ENCODE assay signal across 10 cellular contexts in genomic region chr12:53048780-53049401, GRCh38. TPM values are rescaled to one million over a fixed set of nuclear protein-coding genes. Genes with fewer than 3 reads are reported as not detected.
DNase-seq lines count a peak whose midpoint lies in the region; FAIRE-seq and TF ChIP-seq lines count a peak whose summit lies in the region.
"Had no signal": no experiment of that assay in that cellular context is flagged by ENCODE, and none has a peak within 500 bp of the region (broad histone marks: within the 10 kb centered on the region; RNA-seq: fewer than 3 reads in every experiment).

No MANE protein-coding gene starts in this region.

- DNase-seq in H7 = peak; percentile 79
- DNase-seq in HTR-8/SVneo (ENCODE audit: insufficient read length, low spot score) = no peak
- DNase-seq in GM13976 (ENCODE audit: low spot score) = no peak
- DNase-seq in dedifferentiated amniotic fluid mesenchymal stem cell (ENCODE audit: extremely low spot score) = no peak
- no peak for DNase-seq in NCI-H146 treated with DMSO at 0.1 percent for 48 hours (lab: John Stamatoyannopoulos, UW; ENCODE audit: unreplicated experiment)

- no peak for TF ChIP-seq CTCF in GM13976 (IDR thresholded peaks at IDR 0.05; ENCODE audit: borderline replicate concordance, control extremely low read depth, extremely low read depth, insufficient read depth, missing control alignments)

- peaks cover 4% of the 10 kb centered on the region; the same call in 1 of the 2 replicates for H3K36me3 ChIP-seq in H7 (replicated peaks; ENCODE audit: control insufficient read depth, insufficient read depth, low read length)
- H3K36me3 ChIP-seq in iPS-18a (ENCODE audit: control insufficient read depth, low read depth, low read length) = no peaks in the 10 kb centered on the region
- peaks cover 13% of the 10 kb centered on the region for H3K36me3 ChIP-seq in skeletal muscle satellite cell (ENCODE audit: insufficient read depth, low read length)

- H3K27me3 ChIP-seq in H7 (ENCODE audit: control insufficient read depth, insufficient read depth, low read length) (peaks cover 7% of the 10 kb centered on the region), iPS-18a (ENCODE audit: control insufficient read depth, insufficient read depth, low read length) (peaks cover 23% of the 10 kb centered on the region), skeletal muscle satellite cell (ENCODE audit: control insufficient read depth, insufficient read depth, low read length) (no peaks in the 10 kb centered on the region)

- H3K4me3 ChIP-seq in H7 (ENCODE audit: insufficient read depth, low read depth, low read length) = no peak overlapping the region
- H3K4me3 ChIP-seq in iPS-18a (ENCODE audit: low read length) = peak overlapping the region; percentile 23
- peak overlapping the region; percentile 88 for H3K4me3 ChIP-seq in skeletal muscle satellite cell (ENCODE audit: low read length)

- H3K4me1 ChIP-seq in iPS-18a (ENCODE audit: control insufficient read depth, low read depth, low read length) (peaks cover 58% of the 10 kb centered on the region), skeletal muscle satellite cell (ENCODE audit: control insufficient read depth, insufficient read depth, low read length) (peaks cover 76% of the 10 kb centered on the region)

- H3K9me3 ChIP-seq in iPS-18a (ENCODE audit: control insufficient read depth, low read depth, low read length) (no peaks in the 10 kb centered on the region), skeletal muscle satellite cell (replicated peaks; ENCODE audit: low read length) (no peaks in the 10 kb centered on the region)

- no peak for FAIRE-seq in HTR-8/SVneo (lab: Jason Lieb, UNC)
- FAIRE-seq: colon had no signal

- H3K4me2 ChIP-seq in skeletal muscle satellite cell (ENCODE audit: low read length) = peak overlapping the region; percentile 98

- H3K27ac ChIP-seq in angular gyrus (ENCODE audit: low read depth, low read length) (peak overlapping the region; percentile 98), iPS-18a (ENCODE audit: low read length) (no peak overlapping the region)
- H3K27ac ChIP-seq: HL-60 had no signal

- H3K9ac ChIP-seq in iPS-18a (ENCODE audit: low read length) (no peak overlapping the region), skeletal muscle satellite cell (ENCODE audit: low read depth, low read length) (peak overlapping the region; percentile 85)

- in situ Hi-C loops in GM13976 (cut with MboI; ENCODE audit: low sequenced_read_pairs, unreplicated experiment) = no loop called here

RNA-seq across cellular contexts. Expression of gene TNS2, which starts 1.0 kb away (rescaled TPM):
- total RNA-seq in H7 (2014; rRNA removed; shearing (Covaris generic)) = 7.6 and 8.7 TPM in 2 replicates
- 67.9 and 70.8 TPM in 2 replicates for total RNA-seq in skeletal muscle satellite cell (2012; rRNA removed)

RNA-seq across cellular contexts. Expression of gene SPRYD3, which starts 30.3 kb away (rescaled TPM):
- 8.3 and 8.7 TPM in 2 replicates for total RNA-seq in H7 (2014; rRNA removed; shearing (Covaris generic))
- 23.4 and 29.4 TPM in 2 replicates for total RNA-seq in skeletal muscle satellite cell (2012; rRNA removed)

RNA-seq across cellular contexts. Expression of gene EIF4B, which starts 42.6 kb away (rescaled TPM):
- total RNA-seq in H7 (2014; rRNA removed; shearing (Covaris generic)) = 581 and 770 TPM in 2 replicates
- total RNA-seq in skeletal muscle satellite cell (2012; rRNA removed) = 788 and 899 TPM in 2 replicates

RNA-seq across cellular contexts. Expression of gene IGFBP6, which starts 48.6 kb away (rescaled TPM):
- total RNA-seq in H7 (2014; rRNA removed; shearing (Covaris generic)) = 10.8 and 17.5 TPM in 2 replicates
- total RNA-seq in skeletal muscle satellite cell (2012; rRNA removed) = 603 and 918 TPM in 2 replicates

RNA-seq across cellular contexts. Expression of gene SOAT2, which starts 54.4 kb away (rescaled TPM):
- not detected in 2 replicates for total RNA-seq in H7 (2014; rRNA removed; shearing (Covaris generic))
- 0.44 TPM in 1 of 2 replicates, not detected in the other for total RNA-seq in skeletal muscle satellite cell (2012; rRNA removed)
